ENCODE assay signal across 8 cellular contexts in the genomic region with DNA sequence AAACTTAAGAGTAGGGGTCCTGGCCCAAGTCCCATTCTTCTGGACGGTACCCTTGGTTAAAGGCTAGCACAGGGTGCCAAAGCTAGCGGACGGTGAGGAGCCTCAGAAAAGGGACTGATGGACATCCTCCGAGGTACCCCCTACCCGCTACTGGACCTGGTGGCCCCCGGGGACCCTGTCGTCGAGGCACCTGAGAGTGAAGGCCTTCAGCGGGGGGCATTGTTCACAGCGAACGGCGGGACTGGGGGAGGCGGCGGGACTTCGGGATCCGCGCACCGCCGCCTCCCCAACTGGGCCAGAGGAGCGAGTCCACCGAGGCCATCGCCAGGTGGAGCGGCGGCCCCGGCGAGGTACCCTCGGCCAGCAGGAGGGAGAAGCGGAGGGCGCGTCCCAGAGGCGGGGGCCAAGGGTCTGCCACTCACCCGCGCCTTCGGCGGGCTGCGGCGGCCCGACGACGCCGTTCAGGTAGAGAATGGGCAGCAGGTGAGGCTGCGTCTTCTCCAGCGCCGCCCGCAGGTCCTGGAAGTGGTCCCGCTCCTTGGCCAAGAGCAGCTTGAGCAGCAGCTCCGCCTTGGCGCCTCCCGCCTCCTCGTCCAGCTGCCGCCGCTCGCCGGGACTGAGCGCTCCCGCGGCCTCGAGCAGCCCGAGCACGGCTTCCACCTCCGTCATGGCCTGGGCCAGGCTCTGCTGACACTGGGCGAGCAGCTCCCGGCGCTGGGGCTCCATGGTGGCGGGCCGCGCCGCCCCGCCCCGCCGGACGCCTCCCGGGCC. TPM values are rescaled to one million over a fixed set of nuclear protein-coding genes. Genes with fewer than 3 reads are reported as not detected.
DNase-seq lines count a peak whose midpoint lies in the region; FAIRE-seq and TF ChIP-seq lines count a peak whose summit lies in the region.

No MANE protein-coding gene starts in this region.

- no peaks in the 10 kb centered on the region for H4K20me1 ChIP-seq in OCI-LY3 (ENCODE audit: insufficient read depth, low read length)

- H3K27me3 ChIP-seq in OCI-LY3 (ENCODE audit: low read depth, low read length) (peaks cover 16% of the 10 kb centered on the region), breast epithelium (no peaks in the 10 kb centered on the region)

- no peak for FAIRE-seq in kidney (lab: Jason Lieb, UNC)

- peak overlapping the region; percentile 62 for H3K4me2 ChIP-seq in OCI-LY3 (ENCODE audit: low read length)

- POLR2A ChIA-PET in HEK293 (lab: Yijun Ruan, JAX): interaction anchor here (0.7 to 2.2 kb wide), 7 partner anchors 9 to 79 kb away, joined by 3 to 10 read pairs (median 4); no protein-coding TSS in a partner anchor

- H3K36me3 ChIP-seq in HEK293 (ENCODE audit: control insufficient read depth in 2 of 2, insufficient read depth in 1 of 2, low read length in 2 of 2) (peaks cover 0 to 13% of the 10 kb centered on the region in 2 experiments; a peak in 1 of 3 replicates), OCI-LY3 (replicated peaks; ENCODE audit: low read depth, low read length) (no peaks in the 10 kb centered on the region), breast epithelium (no peaks in the 10 kb centered on the region), kidney (ENCODE audit: control insufficient read depth in 1 of 2, insufficient read depth in 2 of 2, low read length in 2 of 2) (no peaks in the 10 kb centered on the region)

- H3K9ac ChIP-seq in OCI-LY3 (ENCODE audit: low read length) (peak overlapping the region; percentile 48; the same call in 1 of the 2 replicates), kidney (ENCODE audit: low read length in 2 of 2) (peak overlapping the region; percentile 4 to 88)

- H3K9me3 ChIP-seq in HEK293 (ENCODE audit: control insufficient read depth, insufficient read depth, low read depth, low read length) (no peaks in the 10 kb centered on the region), OCI-LY3 (ENCODE audit: insufficient read depth, low read length) (no peaks in the 10 kb centered on the region), breast epithelium (no peaks in the 10 kb centered on the region), kidney (ENCODE audit: control insufficient read depth in 1 of 2, low read length in 2 of 2) (no peaks in the 10 kb centered on the region)

- H2AFZ ChIP-seq in OCI-LY3 (ENCODE audit: low read depth, low read length): no peak overlapping the region

- DNase-seq in NCI-H1092 treated with DMSO at 0.1 percent for 48 hours (lab: John Stamatoyannopoulos, UW): peak; percentile 3
- DNase-seq in NCI-H1092 (lab: John Stamatoyannopoulos, UW): no peak
- DNase-seq in breast epithelium (ENCODE audit: low spot score in 2 of 2): peak; percentile 69 to 75
- peak; percentile 87 for DNase-seq in kidney
- peak; percentile 12 for DNase-seq in stimulated activated CD4-positive, alpha-beta T cell treated with anti-CD3 and anti-CD28 coated beads, Interleukin-12 subunit alpha, Interleukin-12 subunit beta, amount 100 ng/mL, for 4 hours
- DNase-seq in cortex of kidney (lab: John Stamatoyannopoulos, UW): no peak

- H3K4me1 ChIP-seq in HEK293 (ENCODE audit: control insufficient read depth, insufficient read depth, low read length) (peaks cover 6% of the 10 kb centered on the region; the same call in 1 of the 2 replicates), OCI-LY3 (ENCODE audit: low read length) (peaks cover 6% of the 10 kb centered on the region; the same call in 1 of the 2 replicates), breast epithelium (peaks cover 0 to 9% of the 10 kb centered on the region in 2 donors), kidney (ENCODE audit: control insufficient read depth in 1 of 2, insufficient read depth in 1 of 2, low read depth in 1 of 2, low read length in 2 of 2) (peaks cover 12 to 16% of the 10 kb centered on the region in 2 donors)

- CTCF ChIA-PET in HEK293 (lab: Yijun Ruan, JAX): interaction anchor here (0.6 to 1.0 kb wide), 2 partner anchors 19 to 79 kb away, joined by 3 read pairs; no protein-coding TSS in a partner anchor

- TF ChIP-seq CTCF in HEK293 (tag by site-specific recombination; IDR thresholded peaks at IDR 0.05): peak; percentile 74
- TF ChIP-seq CTCF in OCI-LY3 (IDR thresholded peaks at IDR 0.05; ENCODE audit: low read depth, low read length): no peak
- TF ChIP-seq CTCF in breast epithelium (IDR thresholded peaks at IDR 0.05): peak in 1 of 3 donors; percentile 13
- no peak for TF ChIP-seq CTCF in kidney (IDR thresholded peaks at IDR 0.05; ENCODE audit: borderline replicate concordance, extremely low read depth, insufficient read depth)

- no peaks in the 10 kb centered on the region for H3K79me2 ChIP-seq in OCI-LY3 (ENCODE audit: low read length)

- no peak for TF ChIP-seq POLR2A in breast epithelium (IDR thresholded peaks at IDR 0.05)

- H3K4me3 ChIP-seq in HEK293 (ENCODE audit: low read depth, low read length): peak overlapping the region; percentile 85
- peak overlapping the region; percentile 79 for H3K4me3 ChIP-seq in OCI-LY3 (ENCODE audit: low read length)
- peak overlapping the region; percentile 84 to 98 (median 86) for H3K4me3 ChIP-seq in breast epithelium
- peak overlapping the region; percentile 54 to 80 for H3K4me3 ChIP-seq in kidney (ENCODE audit: low read length in 2 of 2)

- intact Hi-C loops in breast epithelium (cut with DNase I; ENCODE audit: low total_unique reads): loop anchor here (10.0 kb wide), 1 partner anchor 51 kb away; no protein-coding TSS in a partner anchor
- intact Hi-C loops in kidney (cut with DNase I): no loop called here

- H3K27ac ChIP-seq in HEK293 (ENCODE audit: extremely low read depth, low read depth, low read length) (peak overlapping the region; percentile 73; the same call in 1 of the 2 replicates), OCI-LY3 (ENCODE audit: low read length) (no peak overlapping the region), breast epithelium (peak overlapping the region; percentile 91 to 97), kidney (ENCODE audit: low read depth in 2 of 2, low read length in 2 of 2) (peak overlapping the region in 1 of 2 donors; percentile 80)

TF ChIP-seq in HEK293, 187 proteins besides CTCF, POLR2A, EP300 and RAD21 (continues in another document):
- TF ChIP-seq TRIM28 (IDR thresholded peaks at IDR 0.05; ENCODE audit: borderline replicate concordance, low read length): no peak
- TF ChIP-seq, protein P1, sequence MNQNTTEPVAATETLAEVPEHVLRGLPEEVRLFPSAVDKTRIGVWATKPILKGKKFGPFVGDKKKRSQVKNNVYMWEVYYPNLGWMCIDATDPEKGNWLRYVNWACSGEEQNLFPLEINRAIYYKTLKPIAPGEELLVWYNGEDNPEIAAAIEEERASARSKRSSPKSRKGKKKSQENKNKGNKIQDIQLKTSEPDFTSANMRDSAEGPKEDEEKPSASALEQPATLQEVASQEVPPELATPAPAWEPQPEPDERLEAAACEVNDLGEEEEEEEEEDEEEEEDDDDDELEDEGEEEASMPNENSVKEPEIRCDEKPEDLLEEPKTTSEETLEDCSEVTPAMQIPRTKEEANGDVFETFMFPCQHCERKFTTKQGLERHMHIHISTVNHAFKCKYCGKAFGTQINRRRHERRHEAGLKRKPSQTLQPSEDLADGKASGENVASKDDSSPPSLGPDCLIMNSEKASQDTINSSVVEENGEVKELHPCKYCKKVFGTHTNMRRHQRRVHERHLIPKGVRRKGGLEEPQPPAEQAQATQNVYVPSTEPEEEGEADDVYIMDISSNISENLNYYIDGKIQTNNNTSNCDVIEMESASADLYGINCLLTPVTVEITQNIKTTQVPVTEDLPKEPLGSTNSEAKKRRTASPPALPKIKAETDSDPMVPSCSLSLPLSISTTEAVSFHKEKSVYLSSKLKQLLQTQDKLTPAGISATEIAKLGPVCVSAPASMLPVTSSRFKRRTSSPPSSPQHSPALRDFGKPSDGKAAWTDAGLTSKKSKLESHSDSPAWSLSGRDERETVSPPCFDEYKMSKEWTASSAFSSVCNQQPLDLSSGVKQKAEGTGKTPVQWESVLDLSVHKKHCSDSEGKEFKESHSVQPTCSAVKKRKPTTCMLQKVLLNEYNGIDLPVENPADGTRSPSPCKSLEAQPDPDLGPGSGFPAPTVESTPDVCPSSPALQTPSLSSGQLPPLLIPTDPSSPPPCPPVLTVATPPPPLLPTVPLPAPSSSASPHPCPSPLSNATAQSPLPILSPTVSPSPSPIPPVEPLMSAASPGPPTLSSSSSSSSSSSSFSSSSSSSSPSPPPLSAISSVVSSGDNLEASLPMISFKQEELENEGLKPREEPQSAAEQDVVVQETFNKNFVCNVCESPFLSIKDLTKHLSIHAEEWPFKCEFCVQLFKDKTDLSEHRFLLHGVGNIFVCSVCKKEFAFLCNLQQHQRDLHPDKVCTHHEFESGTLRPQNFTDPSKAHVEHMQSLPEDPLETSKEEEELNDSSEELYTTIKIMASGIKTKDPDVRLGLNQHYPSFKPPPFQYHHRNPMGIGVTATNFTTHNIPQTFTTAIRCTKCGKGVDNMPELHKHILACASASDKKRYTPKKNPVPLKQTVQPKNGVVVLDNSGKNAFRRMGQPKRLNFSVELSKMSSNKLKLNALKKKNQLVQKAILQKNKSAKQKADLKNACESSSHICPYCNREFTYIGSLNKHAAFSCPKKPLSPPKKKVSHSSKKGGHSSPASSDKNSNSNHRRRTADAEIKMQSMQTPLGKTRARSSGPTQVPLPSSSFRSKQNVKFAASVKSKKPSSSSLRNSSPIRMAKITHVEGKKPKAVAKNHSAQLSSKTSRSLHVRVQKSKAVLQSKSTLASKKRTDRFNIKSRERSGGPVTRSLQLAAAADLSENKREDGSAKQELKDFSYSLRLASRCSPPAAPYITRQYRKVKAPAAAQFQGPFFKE (tag by site-specific recombination; IDR thresholded peaks at IDR 0.05; ENCODE audit: borderline replicate concordance): no peak
- TF ChIP-seq SP2 (tag by site-specific recombination; IDR thresholded peaks at IDR 0.05): peak; percentile 6; the same call in 1 of the 2 replicates
- TF ChIP-seq ZNF473 (tag by site-specific recombination; IDR thresholded peaks at IDR 0.05): no peak
- TF ChIP-seq, protein P2, sequence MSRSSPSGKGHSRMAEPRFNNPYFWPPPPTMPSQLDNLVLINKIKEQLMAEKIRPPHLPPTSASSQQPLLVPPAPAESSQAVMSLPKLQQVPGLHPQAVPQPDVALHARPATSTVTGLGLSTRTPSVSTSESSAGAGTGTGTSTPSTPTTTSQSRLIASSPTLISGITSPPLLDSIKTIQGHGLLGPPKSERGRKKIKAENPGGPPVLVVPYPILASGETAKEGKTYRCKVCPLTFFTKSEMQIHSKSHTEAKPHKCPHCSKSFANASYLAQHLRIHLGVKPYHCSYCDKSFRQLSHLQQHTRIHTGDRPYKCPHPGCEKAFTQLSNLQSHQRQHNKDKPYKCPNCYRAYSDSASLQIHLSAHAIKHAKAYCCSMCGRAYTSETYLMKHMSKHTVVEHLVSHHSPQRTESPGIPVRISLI (tag by site-specific recombination; IDR thresholded peaks at IDR 0.05): no peak
- no peak for TF ChIP-seq ZNF792 (tag by site-specific recombination; IDR thresholded peaks at IDR 0.05)
- peak; percentile 93 for TF ChIP-seq ZNF341 (tag by site-specific recombination; IDR thresholded peaks at IDR 0.05; ENCODE audit: low read depth)
- TF ChIP-seq ZNF239 (tag by site-specific recombination; IDR thresholded peaks at IDR 0.05): no peak
- no peak for TF ChIP-seq ZNF768 (tag by site-specific recombination; IDR thresholded peaks at IDR 0.05)

RNA-seq across cellular contexts. Expression of a gene that starts 0.6 kb away (rescaled TPM):
- total RNA-seq in breast epithelium (100 to 1,000 TPM in 2 of 3 donors, 10 to 100 TPM in 1; 43.0 to 192 (median 138) TPM), kidney (30.0 TPM)
- 5.4 TPM for polyA plus RNA-seq in kidney (ENCODE audit: insufficient read depth, low read depth, low replicate concordance)

Comparison
In these comparisons a context has a peak if more than half of its experiments do, and no peak if none do; other contexts are left out.
1. DNase-seq: peak in NCI-H1092 treated with DMSO at 0.1 percent for 48 hours (single experiment), breast epithelium (2 of 2), kidney (single experiment) and stimulated activated CD4-positive, alpha-beta T cell treated with anti-CD3 and anti-CD28 coated beads, Interleukin-12 subunit alpha, Interleukin-12 subunit beta, amount 100 ng/mL, for 4 hours (single experiment); none in NCI-H1092 (single experiment) and cortex of kidney (single experiment).
2. Peak in every context shown above with its lines, with median percentiles within 50 percentile points of each other: H3K4me3 ChIP-seq.